Comparison of ENCODE assay signal across 8 cellular contexts in the genomic region with DNA sequence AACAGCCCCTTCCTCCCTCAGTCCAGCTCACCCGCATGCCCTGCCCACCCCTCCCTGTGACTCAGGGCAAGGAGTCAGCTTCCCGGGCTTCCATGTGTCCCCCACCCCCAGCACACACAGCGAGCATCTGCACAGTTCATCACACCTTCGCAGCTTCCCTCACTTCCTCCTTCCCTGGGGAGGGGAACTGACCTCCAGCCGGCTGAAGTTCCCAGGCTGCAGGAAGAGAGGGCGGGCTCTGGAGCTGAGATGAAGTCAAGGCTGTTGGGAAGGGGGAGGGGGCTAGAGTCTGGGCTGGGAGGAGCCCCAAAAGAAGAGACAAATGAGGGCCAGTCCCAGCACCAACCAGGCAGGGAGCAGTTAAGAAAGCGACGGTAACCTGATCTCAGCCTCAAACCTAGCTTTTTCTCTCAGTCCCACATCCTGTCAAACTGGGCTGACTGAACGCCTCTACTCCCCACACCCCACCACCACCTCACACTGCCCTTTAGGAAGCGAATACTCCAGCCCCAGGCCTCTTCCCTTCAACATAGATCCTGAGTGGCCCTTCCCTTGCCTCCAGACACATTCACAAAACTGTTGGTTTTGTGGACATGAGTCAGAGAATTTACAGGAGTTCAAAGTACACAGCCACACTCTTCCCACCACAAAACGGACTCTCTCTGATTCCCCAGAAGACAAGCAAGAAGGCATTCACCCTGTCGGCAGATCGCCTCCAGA. TPM values are rescaled to one million over a fixed set of nuclear protein-coding genes. Genes with fewer than 3 reads are reported as not detected.
DNase-seq lines count a peak whose midpoint lies in the region; ATAC-seq and TF ChIP-seq lines count a peak whose summit lies in the region.

No MANE protein-coding gene starts in this region.

- DNase-seq in DMS 273 treated with DMSO at 0.1 percent for 48 hours (lab: John Stamatoyannopoulos, UW) = peak; percentile 93
- peak; percentile 94 for DNase-seq in GM19238 (ENCODE audit: insufficient read length, low spot score)
- DNase-seq in NCI-H69 (lab: John Stamatoyannopoulos, UW) = peak; percentile 91
- DNase-seq in activated T-helper 1 cell treated with anti-CD3 and anti-CD28 coated beads, Interleukin-12 subunit alpha, Interleukin-12 subunit beta, Interleukin-2, Interleukin-4 antibody, amounts not matched to agents 30 ng/mL and 10 ng/mL and 1 ng/mL, durations not matched to agents 14 hours and 24 hours and 36 hours (ENCODE audit: low spot score) = peak; percentile 66
- peak; percentile 91 for DNase-seq in fibroblast of the aortic adventitia (ENCODE audit: low read depth)
- DNase-seq in natural killer cell = peak; percentile 48
- no peak for DNase-seq in NCI-H524 treated with DMSO at 0.1 percent for 48 hours (lab: John Stamatoyannopoulos, UW)

- ATAC-seq in HG03196 (IDR thresholded peaks at IDR 0.05; ENCODE audit: unreplicated experiment) = peak; percentile 51
- peak; percentile 41 to 68 (median 65) for ATAC-seq in natural killer cell

- H3K27ac Mint-ChIP-seq in activated T-helper 1 cell treated with anti-CD3 and anti-CD28 coated beads, Interleukin-12 subunit alpha, Interleukin-12 subunit beta, Interleukin-2, Interleukin-4 antibody, amounts not matched to agents 30 ng/mL and 10 ng/mL and 1 ng/mL, durations not matched to agents 14 hours and 24 hours and 36 hours = peak overlapping the region; percentile 91
- peak overlapping the region; percentile 90 to 93 for H3K27ac Mint-ChIP-seq in natural killer cell

- H3K9me3 Mint-ChIP-seq in activated T-helper 1 cell treated with anti-CD3 and anti-CD28 coated beads, Interleukin-12 subunit alpha, Interleukin-12 subunit beta, Interleukin-2, Interleukin-4 antibody, amounts not matched to agents 30 ng/mL and 10 ng/mL and 1 ng/mL, durations not matched to agents 14 hours and 24 hours and 36 hours = no peaks in the 10 kb centered on the region
- H3K9me3 Mint-ChIP-seq in natural killer cell = no peaks in the 10 kb centered on the region

- peaks cover 7% of the 10 kb centered on the region for H3K27me3 Mint-ChIP-seq in activated T-helper 1 cell treated with anti-CD3 and anti-CD28 coated beads, Interleukin-12 subunit alpha, Interleukin-12 subunit beta, Interleukin-2, Interleukin-4 antibody, amounts not matched to agents 30 ng/mL and 10 ng/mL and 1 ng/mL, durations not matched to agents 14 hours and 24 hours and 36 hours (ENCODE audit: insufficient read depth)
- H3K27me3 Mint-ChIP-seq in natural killer cell (ENCODE audit: low read depth in 2 of 2) = peaks cover 0 to 3% of the 10 kb centered on the region in 2 donors

- peaks cover 75% of the 10 kb centered on the region for H3K4me1 Mint-ChIP-seq in activated T-helper 1 cell treated with anti-CD3 and anti-CD28 coated beads, Interleukin-12 subunit alpha, Interleukin-12 subunit beta, Interleukin-2, Interleukin-4 antibody, amounts not matched to agents 30 ng/mL and 10 ng/mL and 1 ng/mL, durations not matched to agents 14 hours and 24 hours and 36 hours (ENCODE audit: low read depth)
- peaks cover 66 to 69% of the 10 kb centered on the region in 2 donors for H3K4me1 Mint-ChIP-seq in natural killer cell

- peaks cover 19% of the 10 kb centered on the region for H3K36me3 Mint-ChIP-seq in activated T-helper 1 cell treated with anti-CD3 and anti-CD28 coated beads, Interleukin-12 subunit alpha, Interleukin-12 subunit beta, Interleukin-2, Interleukin-4 antibody, amounts not matched to agents 30 ng/mL and 10 ng/mL and 1 ng/mL, durations not matched to agents 14 hours and 24 hours and 36 hours (ENCODE audit: low read depth)
- no peaks in the 10 kb centered on the region for H3K36me3 Mint-ChIP-seq in natural killer cell

- TF ChIP-seq CTCF in fibroblast of the aortic adventitia (IDR thresholded peaks at IDR 0.05; ENCODE audit: insufficient read depth, low read length) (no peak), natural killer cell (IDR thresholded peaks at IDR 0.05) (no peak)

- peak overlapping the region; percentile 80 for H3K4me3 Mint-ChIP-seq in activated T-helper 1 cell treated with anti-CD3 and anti-CD28 coated beads, Interleukin-12 subunit alpha, Interleukin-12 subunit beta, Interleukin-2, Interleukin-4 antibody, amounts not matched to agents 30 ng/mL and 10 ng/mL and 1 ng/mL, durations not matched to agents 14 hours and 24 hours and 36 hours
- peak overlapping the region; percentile 91 for H3K4me3 Mint-ChIP-seq in natural killer cell

- H3K4me3 ChIP-seq in fibroblast of the aortic adventitia (ENCODE audit: low read depth, low read length) = peak overlapping the region; percentile 88

- intact Hi-C loops in activated T-helper 1 cell treated with anti-CD3 and anti-CD28 coated beads, Interleukin-12 subunit alpha, Interleukin-12 subunit beta, Interleukin-2, Interleukin-4 antibody, amounts not matched to agents 30 ng/mL and 10 ng/mL and 1 ng/mL, durations not matched to agents 14 hours and 24 hours and 36 hours (cut with micrococcal nuclease) = loop anchor here (1.0 to 10.0 kb wide), 4 partner anchors 31 to 1230 kb away; a partner anchor contains a TSS
- intact Hi-C loops in natural killer cell (cut with micrococcal nuclease) = loop anchor here (2.0 to 5.0 kb wide), 2 partner anchors 30 to 203 kb away; a partner anchor contains a TSS

RNA-seq across cellular contexts. Expression of a gene that starts 1.9 kb away (rescaled TPM):
- 50.4 and 63.4 TPM in 2 replicates for total RNA-seq in activated T-helper 1 cell treated with anti-CD3 and anti-CD28 coated beads, Interleukin-12 subunit alpha, Interleukin-12 subunit beta, Interleukin-2, Interleukin-4 antibody, amounts not matched to agents 30 ng/mL and 10 ng/mL and 1 ng/mL, durations not matched to agents 14 hours and 24 hours and 36 hours
- total RNA-seq in fibroblast of the aortic adventitia (ENCODE audit: low replicate concordance) (223 and 471 TPM in 2 replicates), natural killer cell (100 to 1,000 TPM; 161 to 199 (median 195) TPM)

RNA-seq across cellular contexts. Expression of a gene that starts 10.1 kb away (rescaled TPM):
- total RNA-seq in activated T-helper 1 cell treated with anti-CD3 and anti-CD28 coated beads, Interleukin-12 subunit alpha, Interleukin-12 subunit beta, Interleukin-2, Interleukin-4 antibody, amounts not matched to agents 30 ng/mL and 10 ng/mL and 1 ng/mL, durations not matched to agents 14 hours and 24 hours and 36 hours = 0.60 and 1.1 TPM in 2 replicates
- 0.63 and 1.8 TPM in 2 replicates for total RNA-seq in fibroblast of the aortic adventitia (ENCODE audit: low replicate concordance)
- total RNA-seq in natural killer cell = under 1 TPM in 1 of 3 donors, not detected in 2; 0.26 TPM

RNA-seq across cellular contexts. Expression of a gene that starts 30.6 kb away (rescaled TPM):
- 64.6 and 66.2 TPM in 2 replicates for total RNA-seq in activated T-helper 1 cell treated with anti-CD3 and anti-CD28 coated beads, Interleukin-12 subunit alpha, Interleukin-12 subunit beta, Interleukin-2, Interleukin-4 antibody, amounts not matched to agents 30 ng/mL and 10 ng/mL and 1 ng/mL, durations not matched to agents 14 hours and 24 hours and 36 hours
- total RNA-seq in fibroblast of the aortic adventitia (ENCODE audit: low replicate concordance) (21.4 and 31.5 TPM in 2 replicates), natural killer cell (100 to 1,000 TPM in 2 of 3 donors, 10 to 100 TPM in 1; 87.9 to 124 (median 119) TPM)
